Comparison of ENCODE assay signal across 9 cellular contexts in genomic region chr2:230905448-230906430, GRCh38. TPM values are rescaled to one million over a fixed set of nuclear protein-coding genes. Genes with fewer than 3 reads are reported as not detected.
DNase-seq lines count a peak whose midpoint lies in the region; ATAC-seq and TF ChIP-seq lines count a peak whose summit lies in the region.
"Had no signal": no experiment of that assay in that cellular context is flagged by ENCODE, and none has a peak within 500 bp of the region (broad histone marks: within the 10 kb centered on the region; RNA-seq: fewer than 3 reads in every experiment).

No MANE protein-coding gene starts in this region.

- no peak for TF ChIP-seq CTCF in CD8-positive, alpha-beta T cell (IDR thresholded peaks at IDR 0.05)
- no peak for TF ChIP-seq CTCF in activated B cell treated with CpG ODN at 0.5 μM for 24 hours (IDR thresholded peaks at IDR 0.05)

- H3K4me1 Mint-ChIP-seq in CD8-positive, alpha-beta T cell (ENCODE audit: low read depth): peaks cover 44% of the 10 kb centered on the region
- H3K4me1 Mint-ChIP-seq in activated B cell treated with CpG ODN at 0.5 μM for 24 hours: peaks cover 23% of the 10 kb centered on the region

- peak; percentile 40 to 95 (median 83) for DNase-seq in CD8-positive, alpha-beta T cell
- peak; percentile 14 for DNase-seq in activated B cell treated with CpG ODN at 0.5 μM for 24 hours
- DNase-seq in astrocyte of the hippocampus (ENCODE audit: low read depth, low spot score): peak; percentile 20
- DNase-seq in stimulated activated CD4-positive, alpha-beta T cell treated with anti-CD3 and anti-CD28 coated beads, Interleukin-12 subunit alpha, Interleukin-12 subunit beta, amount 100 ng/mL, for 48 hours (ENCODE audit: low read depth in 2 of 3, low spot score in 1 of 3): peak; percentile 81 to 90 (median 83)
- DNase-seq in germinal center (ENCODE audit: low spot score): no peak
- DNase-seq: naive B cell had no signal

- H3K27me3 Mint-ChIP-seq in CD8-positive, alpha-beta T cell (ENCODE audit: low read depth): no peaks in the 10 kb centered on the region
- H3K27me3 Mint-ChIP-seq in activated B cell treated with CpG ODN at 0.5 μM for 24 hours: no peaks in the 10 kb centered on the region

- H3K27ac Mint-ChIP-seq in CD8-positive, alpha-beta T cell: peak overlapping the region; percentile 88
- no peak overlapping the region for H3K27ac Mint-ChIP-seq in activated B cell treated with CpG ODN at 0.5 μM for 24 hours

- H3K4me3 Mint-ChIP-seq in CD8-positive, alpha-beta T cell: peak overlapping the region; percentile 29
- no peak overlapping the region for H3K4me3 Mint-ChIP-seq in activated B cell treated with CpG ODN at 0.5 μM for 24 hours

- peak; percentile 93 for ATAC-seq in CD8-positive, alpha-beta T cell
- ATAC-seq in activated B cell treated with CpG ODN at 0.5 μM for 24 hours (ENCODE audit: low read depth): peak; percentile 38
- no peak for ATAC-seq in HG03108 (IDR thresholded peaks at IDR 0.05; ENCODE audit: unreplicated experiment)
- ATAC-seq in GM18870 (IDR thresholded peaks at IDR 0.05; ENCODE audit: unreplicated experiment): no peak
- no peak for ATAC-seq in GM19023 (IDR thresholded peaks at IDR 0.05; ENCODE audit: unreplicated experiment)

- no peaks in the 10 kb centered on the region for H3K27me3 ChIP-seq in CD8-positive, alpha-beta T cell (ENCODE audit: insufficient read depth, low read length)

- no peaks in the 10 kb centered on the region for H3K36me3 ChIP-seq in CD8-positive, alpha-beta T cell (ENCODE audit: insufficient read depth, low read length)

- POLR2A ChIA-PET in CD8-positive, alpha-beta T cell (lab: Charles Lee): interaction anchor here (0.7 to 1.7 kb wide), 3 partner anchors 32 to 87 kb away, joined by 3 to 4 read pairs (median 3); no protein-coding TSS in a partner anchor
- POLR2A ChIA-PET in activated B cell treated with CpG ODN at 0.5 μM for 24 hours (lab: Charles Lee): interaction anchor here (0.9 to 1.0 kb wide), 2 partner anchors 33 to 82 kb away, joined by 3 read pairs; no protein-coding TSS in a partner anchor

- H3K4me1 ChIP-seq in CD8-positive, alpha-beta T cell (ENCODE audit: insufficient read depth, low read length): peaks cover 24% of the 10 kb centered on the region

- peaks cover 29% of the 10 kb centered on the region for H3K36me3 Mint-ChIP-seq in CD8-positive, alpha-beta T cell
- peaks cover 2% of the 10 kb centered on the region for H3K36me3 Mint-ChIP-seq in activated B cell treated with CpG ODN at 0.5 μM for 24 hours (ENCODE audit: low read depth)
- H3K36me3 Mint-ChIP-seq: naive B cell had no signal

- H3K4me3 ChIP-seq in CD8-positive, alpha-beta T cell (ENCODE audit: low read depth, low read length): no peak overlapping the region

- CTCF ChIA-PET in CD8-positive, alpha-beta T cell (lab: Charles Lee): interaction anchor here (0.7 to 23.6 kb wide), 9 partner anchors 8 to 147 kb away, joined by 3 to 368 read pairs (median 4); partner anchors contain the start of gene SPATA3
- CTCF ChIA-PET in activated B cell treated with CpG ODN at 0.5 μM for 24 hours (lab: Charles Lee): interaction anchor here (1.7 to 3.2 kb wide), 2 partner anchors 57 to 82 kb away, joined by 6 to 12 read pairs; no protein-coding TSS in a partner anchor

- H3K27ac ChIP-seq in CD8-positive, alpha-beta T cell (ENCODE audit: low read depth, low read length): no peak overlapping the region

- intact Hi-C loops in CD8-positive, alpha-beta T cell (cut with DNase I, micrococcal nuclease): loop anchor here in 1 of 2 experiments (1.0 kb wide), 2 partner anchors 20 to 38 kb away; partner anchors contain the start of gene GPR55
- intact Hi-C loops in activated B cell treated with CpG ODN at 0.5 μM for 24 hours (cut with micrococcal nuclease): no loop called here

- no peaks in the 10 kb centered on the region for H3K9me3 Mint-ChIP-seq in CD8-positive, alpha-beta T cell
- H3K9me3 Mint-ChIP-seq in activated B cell treated with CpG ODN at 0.5 μM for 24 hours: no peaks in the 10 kb centered on the region
- H3K9me3 Mint-ChIP-seq: naive B cell had no signal

- H3K9me3 ChIP-seq in CD8-positive, alpha-beta T cell (ENCODE audit: low read length): no peaks in the 10 kb centered on the region

RNA-seq across cellular contexts. Expression of gene GPR55, which starts 19.3 kb away (rescaled TPM):
- 1 to 10 TPM; 3.2 to 3.4 TPM for total RNA-seq in CD8-positive, alpha-beta T cell
- 4.5 and 6.3 TPM in 2 replicates for total RNA-seq in activated B cell treated with CpG ODN at 0.5 μM for 24 hours

RNA-seq across cellular contexts. Expression of gene ITM2C, which starts 41.0 kb away (rescaled TPM):
- 10 to 100 TPM; 23.2 to 27.4 TPM for total RNA-seq in CD8-positive, alpha-beta T cell
- 102 and 117 TPM in 2 replicates for total RNA-seq in activated B cell treated with CpG ODN at 0.5 μM for 24 hours

Comparison
In these comparisons a context has a peak if more than half of its experiments do, and no peak if none do; other contexts are left out.
1. ATAC-seq: peak in CD8-positive, alpha-beta T cell (single experiment) and activated B cell treated with CpG ODN at 0.5 μM for 24 hours (single experiment); none in HG03108 (single experiment), GM18870 (single experiment) and GM19023 (single experiment).